ENCODE assay signal across 23 cellular contexts in the genomic region with DNA sequence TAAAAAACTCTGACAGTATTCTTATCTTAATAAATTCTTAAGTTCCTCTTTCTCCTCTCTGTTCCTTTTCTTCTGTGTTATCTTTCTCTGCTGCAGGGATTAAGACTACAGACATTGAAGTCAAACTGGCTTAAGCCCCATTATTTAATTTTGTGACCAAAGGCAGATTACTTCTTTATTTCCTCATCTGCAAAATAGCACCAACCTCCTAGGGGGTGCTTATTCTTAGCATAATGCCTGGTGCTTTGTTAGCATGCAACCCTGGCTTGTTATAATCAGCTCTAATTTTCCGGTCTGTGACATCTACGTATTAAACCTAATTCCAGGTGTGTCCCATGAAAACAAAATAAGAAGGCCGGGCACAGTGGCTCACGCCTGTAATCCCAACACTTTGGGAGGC. TPM values are rescaled to one million over a fixed set of nuclear protein-coding genes. Genes with fewer than 3 reads are reported as not detected.
"Had no signal": no experiment of that assay in that cellular context is flagged by ENCODE, and none has a peak within 500 bp of the region (broad histone marks: within the 10 kb centered on the region; RNA-seq: fewer than 3 reads in every experiment).

No MANE protein-coding gene starts in this region.

- H3K4me1 Mint-ChIP-seq: activated naive CD4-positive, alpha-beta T cell treated with anti-CD3 and anti-CD28 coated beads, Interleukin-2, amount 50 U/mL, for 24 hours had no signal

- H3K9ac ChIP-seq: parathyroid adenoma had no signal

- H3K36me3 Mint-ChIP-seq: activated naive CD4-positive, alpha-beta T cell treated with anti-CD3 and anti-CD28 coated beads, Interleukin-2, amount 50 U/mL, for 24 hours; naive B cell had no signal

- H2AFZ ChIP-seq: parathyroid adenoma had no signal

- H3K27ac ChIP-seq: body of pancreas, lower lobe of right lung, parathyroid adenoma, upper lobe of left lung had no signal

- H3K9me3 Mint-ChIP-seq: activated naive CD4-positive, alpha-beta T cell treated with anti-CD3 and anti-CD28 coated beads, Interleukin-2, amount 50 U/mL, for 24 hours; activated T-helper 1 cell treated with anti-CD3 and anti-CD28 coated beads, Interleukin-12 subunit alpha, Interleukin-12 subunit beta, Interleukin-2, Interleukin-4 antibody, amounts not matched to agents 30 ng/mL and 10 ng/mL and 1 ng/mL, durations not matched to agents 14 hours and 24 hours and 36 hours had no signal

- H3K9me3 ChIP-seq: body of pancreas, lower lobe of right lung, upper lobe of left lung had no signal

- H3K27ac Mint-ChIP-seq: activated CD8-positive, alpha-beta T cell treated with anti-CD3 and anti-CD28 coated beads, Interleukin-2, amount 10 ng/mL, durations not matched to agents 7 days and 5 days; activated naive CD4-positive, alpha-beta T cell treated with anti-CD3 and anti-CD28 coated beads, Interleukin-2, amount 50 U/mL, for 24 hours; activated T-helper 1 cell treated with anti-CD3 and anti-CD28 coated beads, Interleukin-12 subunit alpha, Interleukin-12 subunit beta, Interleukin-2, Interleukin-4 antibody, amounts not matched to agents 30 ng/mL and 10 ng/mL and 1 ng/mL, durations not matched to agents 14 hours and 24 hours and 36 hours; naive B cell had no signal

- H3K4me3 Mint-ChIP-seq: activated CD8-positive, alpha-beta T cell treated with anti-CD3 and anti-CD28 coated beads, Interleukin-2, amount 10 ng/mL, durations not matched to agents 7 days and 5 days; activated naive CD4-positive, alpha-beta T cell treated with anti-CD3 and anti-CD28 coated beads, Interleukin-2, amount 50 U/mL, for 24 hours; activated T-helper 1 cell treated with anti-CD3 and anti-CD28 coated beads, Interleukin-12 subunit alpha, Interleukin-12 subunit beta, Interleukin-2, Interleukin-4 antibody, amounts not matched to agents 30 ng/mL and 10 ng/mL and 1 ng/mL, durations not matched to agents 14 hours and 24 hours and 36 hours; naive B cell had no signal

- DNase-seq: activated CD4-positive, alpha-beta T cell treated with anti-CD3 and anti-CD28 coated beads for 1 hour; activated CD4-positive, alpha-beta T cell treated with anti-CD3 and anti-CD28 coated beads, Interleukin-2, amount 50 U/mL, for 1 hour; activated CD8-positive, alpha-beta T cell treated with anti-CD3 and anti-CD28 coated beads, Interleukin-2, amount 10 ng/mL, durations not matched to agents 7 days and 5 days; activated gamma-delta T cell treated with Interleukin-2 at 50 U/mL for 16 hours; anterior cingulate cortex; body of pancreas; effector CD8-positive, alpha-beta T cell; erythroblast; foreskin fibroblast; kidney; lower lobe of right lung; naive B cell; nucleus accumbens; right cardiac atrium; stimulated activated CD4-positive, alpha-beta T cell treated with anti-CD3 and anti-CD28 coated beads, Interleukin-12 subunit alpha, Interleukin-12 subunit beta, amount 100 ng/mL, for 4 hours; stimulated activated CD4-positive, alpha-beta T cell treated with anti-CD3 and anti-CD28 coated beads, Interleukin-4, amount 100 ng/mL, for 4 hours; stimulated activated naive CD8-positive, alpha-beta T cell treated with anti-CD3 and anti-CD28 coated beads, Interleukin-15, Interleukin-2, amounts not matched to agents 100 U/mL and 50 U/mL, for 24 hours; T1000; upper lobe of left lung had no signal

- H3K27me3 ChIP-seq: body of pancreas, upper lobe of left lung had no signal

- H3K4me3 ChIP-seq: body of pancreas, lower lobe of right lung, upper lobe of left lung had no signal

- H3K36me3 ChIP-seq: lower lobe of right lung, upper lobe of left lung had no signal

- FAIRE-seq: kidney had no signal

- ATAC-seq: activated CD8-positive, alpha-beta T cell treated with anti-CD3 and anti-CD28 coated beads, Interleukin-2, amount 10 ng/mL, durations not matched to agents 7 days and 5 days; body of pancreas; left lobe of liver; lower lobe of right lung; right cardiac atrium; stimulated activated naive CD8-positive, alpha-beta T cell treated with anti-CD3 and anti-CD28 coated beads, Interleukin-15, Interleukin-2, amounts not matched to agents 100 U/mL and 50 U/mL, for 24 hours had no signal

RNA-seq across cellular contexts. Expression of a gene that starts 23.8 kb away (rescaled TPM):
- total RNA-seq: activated CD8-positive, alpha-beta T cell treated with anti-CD3 and anti-CD28 coated beads, Interleukin-2, amount 10 ng/mL, durations not matched to agents 7 days and 5 days; activated T-helper 1 cell treated with anti-CD3 and anti-CD28 coated beads, Interleukin-12 subunit alpha, Interleukin-12 subunit beta, Interleukin-2, Interleukin-4 antibody, amounts not matched to agents 30 ng/mL and 10 ng/mL and 1 ng/mL, durations not matched to agents 14 hours and 24 hours and 36 hours had no signal
